12 cellular contexts compared by ENCODE assay signal in the genomic region with DNA sequence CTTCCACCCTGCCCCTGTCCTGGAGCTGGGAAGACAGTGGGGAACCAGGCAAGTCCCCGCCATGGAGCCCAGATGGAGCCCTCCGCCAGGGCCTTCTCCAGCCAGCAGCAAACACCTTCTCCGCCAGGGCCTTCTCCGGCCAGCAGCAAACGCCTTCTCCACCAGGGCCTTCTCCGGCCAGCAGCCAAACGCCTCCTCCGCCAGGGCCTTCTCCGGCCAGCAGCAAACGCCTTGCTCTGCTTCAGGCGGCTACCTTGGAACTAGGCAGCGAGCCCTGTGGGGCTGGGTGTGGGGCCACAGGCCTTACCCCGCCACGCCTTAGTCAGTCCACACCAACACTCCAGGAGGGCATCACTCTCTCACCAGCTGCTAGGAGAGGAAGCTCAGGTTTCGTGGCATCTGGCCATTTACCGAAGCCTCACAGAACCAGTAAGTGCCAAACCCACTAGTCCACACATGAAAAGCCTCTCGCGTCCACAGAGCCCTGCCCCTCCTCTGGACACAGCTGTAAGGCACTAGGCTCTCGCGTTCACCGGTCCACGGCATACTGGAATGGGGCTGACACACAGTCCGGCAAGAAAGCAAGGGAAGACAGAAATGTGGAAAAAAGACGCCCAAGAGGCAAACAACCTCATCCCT. TPM values are rescaled to one million over a fixed set of nuclear protein-coding genes. Genes with fewer than 3 reads are reported as not detected.
DNase-seq lines count a peak whose midpoint lies in the region; ATAC-seq and TF ChIP-seq lines count a peak whose summit lies in the region.
"Had no signal": no experiment of that assay in that cellular context is flagged by ENCODE, and none has a peak within 500 bp of the region (broad histone marks: within the 10 kb centered on the region; RNA-seq: fewer than 3 reads in every experiment).

No MANE protein-coding gene starts in this region.

- ATAC-seq in central memory CD8-positive, alpha-beta T cell (replicated peaks; ENCODE audit: extremely low read depth, poor library complexity, severe bottlenecking) = no peak
- no peak for ATAC-seq in effector memory CD8-positive, alpha-beta T cell (replicated peaks)

- no peak for TF ChIP-seq CTCF in LNCaP clone FGC (IDR thresholded peaks at IDR 0.05; ENCODE audit: control insufficient read depth, extremely low read depth, insufficient read depth)

- H3K36me3 Mint-ChIP-seq in central memory CD8-positive, alpha-beta T cell (ENCODE audit: insufficient read depth) = no peaks in the 10 kb centered on the region
- peaks cover 3% of the 10 kb centered on the region for H3K36me3 Mint-ChIP-seq in effector memory CD8-positive, alpha-beta T cell (ENCODE audit: insufficient read depth)

- peak; percentile 51 for DNase-seq in A172 (ENCODE audit: low spot score)
- peak; percentile 79 for DNase-seq in LNCaP clone FGC (ENCODE audit: low read depth)
- no peak for DNase-seq in central memory CD8-positive, alpha-beta T cell (ENCODE audit: low spot score in 2 of 2)
- DNase-seq in midbrain (lab: John Stamatoyannopoulos, UW) = peak; percentile 42
- no peak for DNase-seq in effector memory CD8-positive, alpha-beta T cell
- DNase-seq in iPS-NIHi7 (ENCODE audit: extremely low spot score) = no peak
- no peak for DNase-seq in effector CD4-positive, alpha-beta T cell
- DNase-seq in RPMI8226 = no peak
- DNase-seq: activated CD8-positive, alpha-beta memory T cell treated with anti-CD3 and anti-CD28 coated beads for 24 hours; DMS153; hippocampal formation; MV-4-11 had no signal

- H3K27me3 Mint-ChIP-seq in central memory CD8-positive, alpha-beta T cell = no peaks in the 10 kb centered on the region
- no peaks in the 10 kb centered on the region for H3K27me3 Mint-ChIP-seq in effector memory CD8-positive, alpha-beta T cell

- H3K4me1 Mint-ChIP-seq in central memory CD8-positive, alpha-beta T cell = peaks cover 43% of the 10 kb centered on the region
- peaks cover 28 to 36% of the 10 kb centered on the region in 2 donors for H3K4me1 Mint-ChIP-seq in effector memory CD8-positive, alpha-beta T cell (ENCODE audit: low read depth in 2 of 2)

- H3K4me3 ChIP-seq in LNCaP clone FGC (ENCODE audit: low read depth, low read length) = peak overlapping the region; percentile 5; the same call in 1 of the 2 replicates

- no peaks in the 10 kb centered on the region for H3K9me3 Mint-ChIP-seq in central memory CD8-positive, alpha-beta T cell
- no peaks in the 10 kb centered on the region for H3K9me3 Mint-ChIP-seq in effector memory CD8-positive, alpha-beta T cell

- no peak overlapping the region for H3K4me3 Mint-ChIP-seq in central memory CD8-positive, alpha-beta T cell
- no peak overlapping the region for H3K4me3 Mint-ChIP-seq in effector memory CD8-positive, alpha-beta T cell

- H3K27ac Mint-ChIP-seq in central memory CD8-positive, alpha-beta T cell (ENCODE audit: low read depth) = peak overlapping the region; percentile 66
- H3K27ac Mint-ChIP-seq in effector memory CD8-positive, alpha-beta T cell = peak overlapping the region in 1 of 2 donors; percentile 30

RNA-seq across cellular contexts. Expression of a gene that starts 41.0 kb away (rescaled TPM):
- total RNA-seq in A172 (2014; rRNA removed; shearing (Covaris generic)) = 14.4 and 16.1 TPM in 2 replicates

Comparison
In these comparisons a context has a peak if more than half of its experiments do, and no peak if none do; other contexts are left out.
1. DNase-seq: peak in A172 (single experiment), LNCaP clone FGC (single experiment) and midbrain (single experiment); none in central memory CD8-positive, alpha-beta T cell (0 of 2), effector memory CD8-positive, alpha-beta T cell (0 of 3), iPS-NIHi7 (single experiment), effector CD4-positive, alpha-beta T cell (single experiment) and RPMI8226 (single experiment).